20 cellular contexts compared by ENCODE assay signal in the genomic region with DNA sequence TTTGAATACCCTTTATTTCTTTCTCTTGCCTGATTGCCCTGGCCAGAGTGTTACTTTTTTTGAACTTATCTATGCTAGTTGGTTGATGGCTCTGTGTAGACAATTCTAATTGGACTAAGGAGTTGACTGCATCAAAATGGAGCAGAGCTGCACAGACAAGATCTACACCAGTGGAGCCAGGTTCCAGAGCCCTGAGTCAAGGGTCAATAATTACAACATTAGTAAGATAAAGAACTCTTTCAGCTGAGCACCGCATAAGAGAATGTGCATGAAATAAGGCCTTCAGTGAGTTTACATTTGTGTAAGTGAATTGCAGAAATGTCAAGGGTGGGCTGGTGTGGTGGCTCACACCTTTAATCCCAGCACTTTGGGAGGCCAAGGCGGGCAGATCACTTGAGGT.
"Had no signal": no experiment of that assay in that cellular context is flagged by ENCODE, and none has a peak within 500 bp of the region (broad histone marks: within the 10 kb centered on the region; RNA-seq: fewer than 3 reads in every experiment).

No MANE protein-coding gene starts in this region.

- H3K4me2 ChIP-seq: hepatocyte had no signal

- H3K36me3 ChIP-seq: colonic mucosa, esophagus muscularis mucosa, gastroesophageal sphincter, heart left ventricle, left lung, lower lobe of right lung had no signal

- H3K4me3 ChIP-seq: colonic mucosa, esophagus muscularis mucosa, gastroesophageal sphincter, heart left ventricle, hepatocyte, left lung, lower lobe of right lung, mucosa of descending colon had no signal

- ATAC-seq: effector memory CD8-positive, alpha-beta T cell; foreskin keratinocyte; gastroesophageal sphincter; heart left ventricle; left cardiac atrium; left lung; left ventricle myocardium superior; lower lobe of right lung; mucosa of descending colon; naive thymus-derived CD8-positive, alpha-beta T cell had no signal

- DNase-seq: colonic mucosa; cortex of kidney; effector CD8-positive, alpha-beta T cell; effector memory CD8-positive, alpha-beta T cell; endodermal cell; heart left ventricle; hypothalamus; immature natural killer cell; left cardiac atrium; left lung; left ventricle myocardium superior; lower lobe of right lung; mesenchymal stem cell; mucosa of descending colon; naive B cell; naive thymus-derived CD8-positive, alpha-beta T cell had no signal

- H3K27ac ChIP-seq: colonic mucosa, esophagus muscularis mucosa, foreskin keratinocyte, gastroesophageal sphincter, heart left ventricle, hepatocyte, left lung, lower lobe of right lung had no signal

- H3K27me3 ChIP-seq: colonic mucosa, foreskin keratinocyte, hepatocyte, left lung had no signal

- H2AFZ ChIP-seq: hepatocyte had no signal

- H3K4me1 ChIP-seq: colonic mucosa, esophagus muscularis mucosa, foreskin keratinocyte, gastroesophageal sphincter, heart left ventricle, left lung, lower lobe of right lung had no signal

- H3K9me3 ChIP-seq: colonic mucosa, gastroesophageal sphincter, lower lobe of right lung had no signal
